Comparison of ENCODE assay signal across 35 cellular contexts in genomic region chr12:52537101-52537500, GRCh38. TPM values are rescaled to one million over a fixed set of nuclear protein-coding genes. Genes with fewer than 3 reads are reported as not detected.
"Had no signal": no experiment of that assay in that cellular context is flagged by ENCODE, and none has a peak within 500 bp of the region (broad histone marks: within the 10 kb centered on the region; RNA-seq: fewer than 3 reads in every experiment).

No MANE protein-coding gene starts in this region.

- H3K36me3 ChIP-seq: breast epithelium, SJSA1 had no signal

- DNase-seq: activated CD4-positive, alpha-beta T cell treated with anti-CD3 and anti-CD28 coated beads, Interleukin-2, amount 10 ng/mL, durations not matched to agents 24 days and 14 days; activated CD4-positive, alpha-beta T cell treated with anti-CD3 and anti-CD28 coated beads, Interleukin-2, amount 50 U/mL, for 4 hours; activated CD8-positive, alpha-beta T cell treated with anti-CD3 and anti-CD28 coated beads for 36 hours; activated gamma-delta T cell; activated naive CD4-positive, alpha-beta T cell treated with Interleukin-2 at 50 U/mL for 16 hours; activated naive CD8-positive, alpha-beta T cell treated with anti-CD3 and anti-CD28 coated beads, Interleukin-2, amount 10 ng/mL, durations not matched to agents 7 days and 5 days; activated T-cell treated with anti-CD3 and anti-CD28 coated beads, Interleukin-2, amount 50 U/mL, for 24 hours; amygdala; body of pancreas; caudate nucleus; Kasumi-1; KG1; MM.1S; MV-4-11; NCI-H1092; NCI-H1417 treated with DMSO at 0.1 percent for 48 hours; NCI-H2029; NCI-H2227 treated with DMSO at 0.1 percent for 48 hours; NCI-H446; NCI-H510A treated with DMSO at 0.1 percent for 48 hours; NCI-H526 treated with DMSO at 0.1 percent for 48 hours; NCI-H774; SHP77 treated with DMSO at 0.1 percent for 48 hours; SK-N-SH had no signal

- H3K4me2 ChIP-seq: SK-N-SH had no signal

- H3K9me3 Mint-ChIP-seq: activated CD4-positive, alpha-beta T cell treated with anti-CD3 and anti-CD28 coated beads, Interleukin-2, amount 10 ng/mL, durations not matched to agents 24 days and 14 days; activated CD8-positive, alpha-beta T cell treated with anti-CD3 and anti-CD28 coated beads for 36 hours; activated naive CD4-positive, alpha-beta T cell treated with anti-CD3 and anti-CD28 coated beads, Interleukin-2, amount 50 U/mL, for 24 hours; activated naive CD8-positive, alpha-beta T cell treated with anti-CD3 and anti-CD28 coated beads, Interleukin-2, amount 10 ng/mL, durations not matched to agents 7 days and 5 days; activated T-cell treated with anti-CD3 and anti-CD28 coated beads, Interleukin-2, amount 50 U/mL, for 24 hours; activated T-helper 2 cell treated with anti-CD3 and anti-CD28 coated beads, Interferon-gamma antibody, Interleukin-2, Interleukin-4, amounts not matched to agents 10 μg/mL and 5 μg/mL and 100 μg/mL, durations not matched to agents 14 hours and 24 hours and 36 hours; T-helper 1 cell treated with Interleukin-12 subunit alpha and Interleukin-12 subunit beta and Interleukin-4 antibody, amounts not matched to agents 30 μg/mL and 1 μg/mL, for 36 hours; T-helper 2 cell treated with Interferon-gamma antibody and Interleukin-4, amounts not matched to agents 5 μg/mL and 100 μg/mL, for 36 hours had no signal

- H3K9ac ChIP-seq: SK-N-SH had no signal

- H3K27ac ChIP-seq: body of pancreas, breast epithelium, SJSA1 had no signal

- H3K4me3 ChIP-seq: body of pancreas, breast epithelium, SJSA1 had no signal

- H3K9me3 ChIP-seq: body of pancreas, breast epithelium, SJSA1, SK-N-SH had no signal

- H3K4me1 ChIP-seq: body of pancreas, breast epithelium had no signal

- ATAC-seq: activated CD8-positive, alpha-beta T cell treated with anti-CD3 and anti-CD28 coated beads for 36 hours; body of pancreas; Panc1 had no signal

- H3K36me3 Mint-ChIP-seq: activated naive CD4-positive, alpha-beta T cell treated with anti-CD3 and anti-CD28 coated beads, Interleukin-2, amount 50 U/mL, for 24 hours; activated naive CD8-positive, alpha-beta T cell treated with anti-CD3 and anti-CD28 coated beads, Interleukin-2, amount 10 ng/mL, durations not matched to agents 7 days and 5 days had no signal

- H3K27me3 ChIP-seq: body of pancreas, breast epithelium had no signal

- H3K27me3 Mint-ChIP-seq: activated CD4-positive, alpha-beta T cell treated with anti-CD3 and anti-CD28 coated beads, Interleukin-2, amount 10 ng/mL, durations not matched to agents 24 days and 14 days; activated CD8-positive, alpha-beta T cell treated with anti-CD3 and anti-CD28 coated beads for 36 hours had no signal

- H3K4me1 Mint-ChIP-seq: activated CD4-positive, alpha-beta T cell treated with anti-CD3 and anti-CD28 coated beads, Interleukin-2, amount 10 ng/mL, durations not matched to agents 24 days and 14 days; activated naive CD4-positive, alpha-beta T cell treated with anti-CD3 and anti-CD28 coated beads, Interleukin-2, amount 50 U/mL, for 24 hours; activated naive CD8-positive, alpha-beta T cell treated with anti-CD3 and anti-CD28 coated beads, Interleukin-2, amount 10 ng/mL, durations not matched to agents 7 days and 5 days had no signal

- H3K27ac Mint-ChIP-seq: activated CD4-positive, alpha-beta T cell treated with anti-CD3 and anti-CD28 coated beads, Interleukin-2, amount 10 ng/mL, durations not matched to agents 24 days and 14 days; activated CD8-positive, alpha-beta T cell treated with anti-CD3 and anti-CD28 coated beads for 36 hours; activated naive CD4-positive, alpha-beta T cell treated with anti-CD3 and anti-CD28 coated beads, Interleukin-2, amount 50 U/mL, for 24 hours; activated naive CD8-positive, alpha-beta T cell treated with anti-CD3 and anti-CD28 coated beads, Interleukin-2, amount 10 ng/mL, durations not matched to agents 7 days and 5 days; activated T-cell treated with anti-CD3 and anti-CD28 coated beads, Interleukin-2, amount 50 U/mL, for 24 hours; activated T-helper 2 cell treated with anti-CD3 and anti-CD28 coated beads, Interferon-gamma antibody, Interleukin-2, Interleukin-4, amounts not matched to agents 10 μg/mL and 5 μg/mL and 100 μg/mL, durations not matched to agents 14 hours and 24 hours and 36 hours; T-helper 1 cell treated with Interleukin-12 subunit alpha and Interleukin-12 subunit beta and Interleukin-4 antibody, amounts not matched to agents 30 μg/mL and 1 μg/mL, for 36 hours; T-helper 2 cell treated with Interferon-gamma antibody and Interleukin-4, amounts not matched to agents 5 μg/mL and 100 μg/mL, for 36 hours had no signal

- H3K4me3 Mint-ChIP-seq: activated CD4-positive, alpha-beta T cell treated with anti-CD3 and anti-CD28 coated beads, Interleukin-2, amount 10 ng/mL, durations not matched to agents 24 days and 14 days; activated CD8-positive, alpha-beta T cell treated with anti-CD3 and anti-CD28 coated beads for 36 hours; activated naive CD4-positive, alpha-beta T cell treated with anti-CD3 and anti-CD28 coated beads, Interleukin-2, amount 50 U/mL, for 24 hours; activated naive CD8-positive, alpha-beta T cell treated with anti-CD3 and anti-CD28 coated beads, Interleukin-2, amount 10 ng/mL, durations not matched to agents 7 days and 5 days; activated T-cell treated with anti-CD3 and anti-CD28 coated beads, Interleukin-2, amount 50 U/mL, for 24 hours; T-helper 1 cell treated with Interleukin-12 subunit alpha and Interleukin-12 subunit beta and Interleukin-4 antibody, amounts not matched to agents 30 μg/mL and 1 μg/mL, for 36 hours; T-helper 2 cell treated with Interferon-gamma antibody and Interleukin-4, amounts not matched to agents 5 μg/mL and 100 μg/mL, for 36 hours had no signal

RNA-seq across cellular contexts. Expression of gene KRT71, which starts 15.8 kb away (rescaled TPM):
- total RNA-seq: activated CD4-positive, alpha-beta T cell treated with anti-CD3 and anti-CD28 coated beads, Interleukin-2, amount 10 ng/mL, durations not matched to agents 24 days and 14 days; activated CD8-positive, alpha-beta memory T cell treated with anti-CD3 and anti-CD28 coated beads for 36 hours; activated CD8-positive, alpha-beta T cell treated with anti-CD3 and anti-CD28 coated beads for 36 hours; activated naive CD8-positive, alpha-beta T cell treated with anti-CD3 and anti-CD28 coated beads, Interleukin-2, amount 10 ng/mL, durations not matched to agents 7 days and 5 days; activated T-helper 2 cell treated with anti-CD3 and anti-CD28 coated beads, Interferon-gamma antibody, Interleukin-2, Interleukin-4, amounts not matched to agents 10 μg/mL and 5 μg/mL and 100 μg/mL, durations not matched to agents 14 hours and 24 hours and 36 hours; astrocyte; body of pancreas; RPMI7951; SJSA1 had no signal
- polyA plus RNA-seq: adipose tissue, SK-N-SH had no signal

RNA-seq across cellular contexts. Expression of gene KRT5, which starts 16.9 kb away (rescaled TPM):
- total RNA-seq: activated CD4-positive, alpha-beta T cell treated with anti-CD3 and anti-CD28 coated beads, Interleukin-2, amount 10 ng/mL, durations not matched to agents 24 days and 14 days; activated CD8-positive, alpha-beta memory T cell treated with anti-CD3 and anti-CD28 coated beads for 36 hours; activated CD8-positive, alpha-beta T cell treated with anti-CD3 and anti-CD28 coated beads for 36 hours; activated naive CD8-positive, alpha-beta T cell treated with anti-CD3 and anti-CD28 coated beads, Interleukin-2, amount 10 ng/mL, durations not matched to agents 7 days and 5 days; activated T-helper 2 cell treated with anti-CD3 and anti-CD28 coated beads, Interferon-gamma antibody, Interleukin-2, Interleukin-4, amounts not matched to agents 10 μg/mL and 5 μg/mL and 100 μg/mL, durations not matched to agents 14 hours and 24 hours and 36 hours; RPMI7951; SJSA1 had no signal
- polyA plus RNA-seq: SK-N-SH had no signal

RNA-seq across cellular contexts. Expression of gene KRT74, which starts 36.5 kb away (rescaled TPM):
- total RNA-seq: activated CD4-positive, alpha-beta T cell treated with anti-CD3 and anti-CD28 coated beads, Interleukin-2, amount 10 ng/mL, durations not matched to agents 24 days and 14 days; activated CD8-positive, alpha-beta memory T cell treated with anti-CD3 and anti-CD28 coated beads for 36 hours; activated CD8-positive, alpha-beta T cell treated with anti-CD3 and anti-CD28 coated beads for 36 hours; activated naive CD8-positive, alpha-beta T cell treated with anti-CD3 and anti-CD28 coated beads, Interleukin-2, amount 10 ng/mL, durations not matched to agents 7 days and 5 days; activated T-helper 2 cell treated with anti-CD3 and anti-CD28 coated beads, Interferon-gamma antibody, Interleukin-2, Interleukin-4, amounts not matched to agents 10 μg/mL and 5 μg/mL and 100 μg/mL, durations not matched to agents 14 hours and 24 hours and 36 hours; astrocyte; body of pancreas; breast epithelium; RPMI7951; SJSA1 had no signal
- polyA plus RNA-seq: adipose tissue, SK-N-SH had no signal

RNA-seq across cellular contexts. Expression of gene KRT6A, which starts 44.0 kb away (rescaled TPM):
- total RNA-seq: activated CD4-positive, alpha-beta T cell treated with anti-CD3 and anti-CD28 coated beads, Interleukin-2, amount 10 ng/mL, durations not matched to agents 24 days and 14 days; activated CD8-positive, alpha-beta memory T cell treated with anti-CD3 and anti-CD28 coated beads for 36 hours; activated CD8-positive, alpha-beta T cell treated with anti-CD3 and anti-CD28 coated beads for 36 hours; activated naive CD8-positive, alpha-beta T cell treated with anti-CD3 and anti-CD28 coated beads, Interleukin-2, amount 10 ng/mL, durations not matched to agents 7 days and 5 days; activated T-helper 2 cell treated with anti-CD3 and anti-CD28 coated beads, Interferon-gamma antibody, Interleukin-2, Interleukin-4, amounts not matched to agents 10 μg/mL and 5 μg/mL and 100 μg/mL, durations not matched to agents 14 hours and 24 hours and 36 hours; body of pancreas; RPMI7951; SJSA1 had no signal
- polyA plus RNA-seq: SK-N-SH had no signal
